Comparison of ENCODE assay signal across 18 cellular contexts in genomic region chr5:158276692-158277091, GRCh38.
A peak's percentile ranks its signal among the peaks of the same experiment; 100 is the strongest.
DNase-seq lines count a peak whose midpoint lies in the region; FAIRE-seq and TF ChIP-seq lines count a peak whose summit lies in the region.
"Had no signal": no experiment of that assay in that cellular context is flagged by ENCODE, and none has a peak within 500 bp of the region (broad histone marks: within the 10 kb centered on the region; RNA-seq: fewer than 3 reads in every experiment).

No MANE protein-coding gene starts in this region.

- DNase-seq in WERI-Rb-1 = peak; percentile 12
- DNase-seq in nephron progenitor cell = no peak
- DNase-seq in trophoblast cell = no peak
- DNase-seq in smooth muscle cell (lab: John Stamatoyannopoulos, UW; ENCODE audit: unreplicated experiment) = no peak
- DNase-seq in urothelium cell line (ENCODE audit: low spot score) = no peak
- DNase-seq in mucosa of gallbladder (ENCODE audit: low spot score) = no peak
- DNase-seq: C1 segment of cervical spinal cord; Calu3; CD4-positive, alpha-beta memory T cell; COR-L47; DMS153; DND-41; GOT3; HFFc6 had no signal

- H3K27me3 ChIP-seq in WERI-Rb-1 (ENCODE audit: insufficient read depth, low read depth, severe bottlenecking) (no peaks in the 10 kb centered on the region), trophoblast cell (ENCODE audit: insufficient read depth, low read length) (no peaks in the 10 kb centered on the region), smooth muscle cell (ENCODE audit: low read depth) (peaks cover 5% of the 10 kb centered on the region)

- H3F3A ChIP-seq in smooth muscle cell (ENCODE audit: low read depth) = no peaks in the 10 kb centered on the region

- H2BK120ac ChIP-seq in trophoblast cell (ENCODE audit: insufficient read depth, low read length, poor library complexity) = no peak overlapping the region

- H3K79me1 ChIP-seq in trophoblast cell (ENCODE audit: low read length) = no peaks in the 10 kb centered on the region

- no peaks in the 10 kb centered on the region for H4K20me1 ChIP-seq in smooth muscle cell (ENCODE audit: low read depth)

- H2BK12ac ChIP-seq in trophoblast cell (ENCODE audit: low read length) = no peak overlapping the region

- no peaks in the 10 kb centered on the region for H3K27me3 Mint-ChIP-seq in nephron progenitor cell (ENCODE audit: low read depth, poor library complexity)

- H3K36me3 Mint-ChIP-seq in nephron progenitor cell (ENCODE audit: low read depth) = peaks cover 11% of the 10 kb centered on the region
- H3K36me3 Mint-ChIP-seq: CD4-positive, alpha-beta memory T cell had no signal

- H3K9ac ChIP-seq in trophoblast cell (ENCODE audit: low read length) (peak overlapping the region; percentile 43), smooth muscle cell (ENCODE audit: low read depth) (no peak overlapping the region)

- no peak overlapping the region for H4K12ac ChIP-seq in trophoblast cell (ENCODE audit: low read depth, low read length)

- FAIRE-seq in urothelium cell line (lab: Jason Lieb, UNC) = no peak
- FAIRE-seq: G401.6, GM12892, H54 had no signal

- no peak overlapping the region for H3K23ac ChIP-seq in trophoblast cell (ENCODE audit: low read length)

- no peak overlapping the region for H4K8ac ChIP-seq in trophoblast cell (ENCODE audit: low read depth, low read length)

- H3K4me2 ChIP-seq in trophoblast cell (ENCODE audit: low read length) (no peak overlapping the region), smooth muscle cell (no peak overlapping the region)

- H3K9me3 ChIP-seq in WERI-Rb-1 (ENCODE audit: severe bottlenecking) (peaks cover 6% of the 10 kb centered on the region), trophoblast cell (ENCODE audit: insufficient read depth, low read depth, low read length) (no peaks in the 10 kb centered on the region), smooth muscle cell (replicated peaks; ENCODE audit: low read depth) (no peaks in the 10 kb centered on the region)
- H3K9me3 ChIP-seq: HAP-1 had no signal

- peak overlapping the region; percentile 97 for H3K27ac Mint-ChIP-seq in nephron progenitor cell
- H3K27ac Mint-ChIP-seq: CD4-positive, alpha-beta memory T cell; HFFc6 had no signal

- no peak overlapping the region for H2AFZ ChIP-seq in trophoblast cell (ENCODE audit: insufficient read depth, low read length, poor library complexity)
- no peak overlapping the region for H2AFZ ChIP-seq in smooth muscle cell (ENCODE audit: low read depth)

- H3K4me1 Mint-ChIP-seq in nephron progenitor cell = peaks cover 76% of the 10 kb centered on the region
- H3K4me1 Mint-ChIP-seq: CD4-positive, alpha-beta memory T cell had no signal

- H3K9me3 Mint-ChIP-seq in nephron progenitor cell = peaks cover 21% of the 10 kb centered on the region

- no peak overlapping the region for H2BK5ac ChIP-seq in trophoblast cell (ENCODE audit: low read depth, low read length, poor library complexity)

- H3K18ac ChIP-seq in trophoblast cell (ENCODE audit: low read length) = no peak overlapping the region

- H3K4me3 ChIP-seq in WERI-Rb-1 (ENCODE audit: low read depth, low read length) (no peak overlapping the region), trophoblast cell (ENCODE audit: low read depth, low read length) (no peak overlapping the region), smooth muscle cell (no peak overlapping the region)
- H3K4me3 ChIP-seq: HAP-1 had no signal

- H3K27ac ChIP-seq in WERI-Rb-1 (no peak overlapping the region), trophoblast cell (ENCODE audit: low read depth, low read length) (no peak overlapping the region), smooth muscle cell (ENCODE audit: low read depth) (no peak overlapping the region)

- WGBS in trophoblast cell (ENCODE audit: extremely low coverage, insufficient coverage, insufficient read length) = no CpG with 5 or more reads among the region's 4 CpGs
- WGBS in smooth muscle cell (ENCODE audit: low lambda C conversion rate) = 83% methylated on average over 4 of the region's 4 CpGs

- no peaks in the 10 kb centered on the region for H3K4me1 ChIP-seq in trophoblast cell (ENCODE audit: control insufficient read depth in 1 of 2, insufficient read depth in 2 of 2, low read length in 2 of 2)
- peaks cover 22% of the 10 kb centered on the region for H3K4me1 ChIP-seq in smooth muscle cell (ENCODE audit: low read depth)
- H3K4me1 ChIP-seq: HAP-1 had no signal

- H3K36me3 ChIP-seq in WERI-Rb-1 (no peaks in the 10 kb centered on the region), trophoblast cell (ENCODE audit: control insufficient read depth in 1 of 2, insufficient read depth in 2 of 2, low read length in 2 of 2) (no peaks in the 10 kb centered on the region), smooth muscle cell (ENCODE audit: low read depth) (no peaks in the 10 kb centered on the region)
- H3K36me3 ChIP-seq: HAP-1 had no signal

- H3K14ac ChIP-seq in trophoblast cell (ENCODE audit: low read length) = no peak overlapping the region

- no peak overlapping the region for H2AK5ac ChIP-seq in trophoblast cell (ENCODE audit: low read length)

- no peak for TF ChIP-seq CTCF in WERI-Rb-1 (IDR thresholded peaks at IDR 0.05; ENCODE audit: low read depth, low read length)
- no peak for TF ChIP-seq CTCF in nephron progenitor cell (IDR thresholded peaks at IDR 0.05)
- TF ChIP-seq CTCF in smooth muscle cell (IDR thresholded peaks at IDR 0.05; ENCODE audit: borderline replicate concordance, insufficient read depth, poor library complexity, severe bottlenecking) = no peak

- H3K79me2 ChIP-seq in trophoblast cell (ENCODE audit: control insufficient read depth, insufficient read depth, low read length, poor library complexity) (no peaks in the 10 kb centered on the region), smooth muscle cell (ENCODE audit: low read depth) (no peaks in the 10 kb centered on the region)

- H4K91ac ChIP-seq in trophoblast cell (ENCODE audit: low read depth, low read length) = no peak overlapping the region

- H3K4ac ChIP-seq in trophoblast cell (ENCODE audit: low read depth, low read length) = no peak overlapping the region

- no peak overlapping the region for H3K4me3 Mint-ChIP-seq in nephron progenitor cell
- H3K4me3 Mint-ChIP-seq: CD4-positive, alpha-beta memory T cell; HFFc6 had no signal
